ENCODE assay signal across 23 cellular contexts in genomic region chr1:163176797-163177196, GRCh38.
"Had no signal": no experiment of that assay in that cellular context is flagged by ENCODE, and none has a peak within 500 bp of the region (broad histone marks: within the 10 kb centered on the region; RNA-seq: fewer than 3 reads in every experiment).

No MANE protein-coding gene starts in this region.

- H3K4me3 ChIP-seq: hepatocyte, left ventricle myocardium inferior, mucosa of descending colon, ovary, right atrium auricular region, right lobe of liver, smooth muscle cell, transverse colon, upper lobe of left lung, vagina had no signal

- ATAC-seq: mucosa of descending colon; naive thymus-derived CD4-positive, alpha-beta T cell; natural killer cell treated with Interleukin-12 subunit alpha and Interleukin-12 subunit beta and Interleukin-15 and Interleukin-18, amount 100 ng/mL, for 72 hours; right lobe of liver; stimulated activated memory B cell treated with anti-CD40 and anti-IgM and Interleukin-4, amounts not matched to agents 10 μg/mL and 1 μg/mL and 100 μg/mL, for 72 hours; stimulated activated naive CD8-positive, alpha-beta T cell treated with anti-CD3 and anti-CD28 coated beads, Interleukin-15, amount 100 ng/mL, for 72 hours had no signal

- H3K4me3 Mint-ChIP-seq: memory B cell; naive thymus-derived CD4-positive, alpha-beta T cell; natural killer cell treated with Interleukin-12 subunit alpha and Interleukin-12 subunit beta and Interleukin-15 and Interleukin-18, amount 100 ng/mL, for 72 hours; stimulated activated memory B cell treated with anti-CD40 and anti-IgM and Interleukin-4, amounts not matched to agents 10 μg/mL and 1 μg/mL and 100 μg/mL, for 72 hours; stimulated activated naive CD8-positive, alpha-beta T cell treated with anti-CD3 and anti-CD28 coated beads, Interleukin-15, amount 100 ng/mL, for 72 hours had no signal

- H3K9me3 ChIP-seq: left ventricle myocardium inferior, mucosa of descending colon, ovary, right atrium auricular region, right lobe of liver, transverse colon, upper lobe of left lung, vagina had no signal

- H3K36me3 Mint-ChIP-seq: memory B cell; naive thymus-derived CD4-positive, alpha-beta T cell; natural killer cell treated with Interleukin-12 subunit alpha and Interleukin-12 subunit beta and Interleukin-15 and Interleukin-18, amount 100 ng/mL, for 72 hours; stimulated activated memory B cell treated with anti-CD40 and anti-IgM and Interleukin-4, amounts not matched to agents 10 μg/mL and 1 μg/mL and 100 μg/mL, for 72 hours had no signal

- H3K27ac Mint-ChIP-seq: memory B cell; naive thymus-derived CD4-positive, alpha-beta T cell; natural killer cell treated with Interleukin-12 subunit alpha and Interleukin-12 subunit beta and Interleukin-15 and Interleukin-18, amount 100 ng/mL, for 72 hours; progenitor cell of endocrine pancreas; stimulated activated memory B cell treated with anti-CD40 and anti-IgM and Interleukin-4, amounts not matched to agents 10 μg/mL and 1 μg/mL and 100 μg/mL, for 72 hours; stimulated activated naive CD8-positive, alpha-beta T cell treated with anti-CD3 and anti-CD28 coated beads, Interleukin-15, amount 100 ng/mL, for 72 hours had no signal

- H3K27me3 ChIP-seq: hepatocyte, ovary, right atrium auricular region, right lobe of liver, transverse colon, upper lobe of left lung, vagina had no signal

- H3K4me1 Mint-ChIP-seq: memory B cell; naive thymus-derived CD4-positive, alpha-beta T cell; stimulated activated naive CD8-positive, alpha-beta T cell treated with anti-CD3 and anti-CD28 coated beads, Interleukin-15, amount 100 ng/mL, for 72 hours had no signal

- H3K9me3 Mint-ChIP-seq: memory B cell; naive thymus-derived CD4-positive, alpha-beta T cell; natural killer cell treated with Interleukin-12 subunit alpha and Interleukin-12 subunit beta and Interleukin-15 and Interleukin-18, amount 100 ng/mL, for 72 hours; stimulated activated memory B cell treated with anti-CD40 and anti-IgM and Interleukin-4, amounts not matched to agents 10 μg/mL and 1 μg/mL and 100 μg/mL, for 72 hours; stimulated activated naive CD8-positive, alpha-beta T cell treated with anti-CD3 and anti-CD28 coated beads, Interleukin-15, amount 100 ng/mL, for 72 hours had no signal

- H3K4me1 ChIP-seq: right lobe of liver had no signal

- H3K27ac ChIP-seq: hepatocyte, ovary, right atrium auricular region, right lobe of liver, upper lobe of left lung, vagina had no signal

- H3K36me3 ChIP-seq: left ventricle myocardium inferior, ovary, right atrium auricular region, right lobe of liver, transverse colon, upper lobe of left lung, vagina had no signal

- DNase-seq: islet precursor cell; left ventricle myocardium inferior; midbrain; mucosa of descending colon; naive thymus-derived CD4-positive, alpha-beta T cell; ovary; right lobe of liver; stimulated activated CD4-positive, alpha-beta T cell treated with anti-CD3 and anti-CD28 coated beads, Interleukin-1b, Interleukin-23, amount 100 ng/mL, for 48 hours; stimulated activated CD4-positive, alpha-beta T cell treated with anti-CD3 and anti-CD28 coated beads, Interleukin-2, amount 100 ng/mL, for 48 hours; stimulated activated CD4-positive, alpha-beta T cell treated with anti-CD3 and anti-CD28 coated beads, Interleukin-4, amount 100 ng/mL, for 4 hours; stimulated activated CD8-positive, alpha-beta memory T cell treated with anti-CD3 and anti-CD28 coated beads, Interleukin-4, amount 100 ng/mL, for 48 hours; stimulated activated naive CD4-positive, alpha-beta T cell treated with Interleukin-2 at 50 U/mL for 16 hours; stimulated activated naive CD8-positive, alpha-beta T cell treated with anti-CD3 and anti-CD28 coated beads, Interleukin-15, amount 100 ng/mL, for 72 hours; transverse colon had no signal
